In the genomic region with DNA sequence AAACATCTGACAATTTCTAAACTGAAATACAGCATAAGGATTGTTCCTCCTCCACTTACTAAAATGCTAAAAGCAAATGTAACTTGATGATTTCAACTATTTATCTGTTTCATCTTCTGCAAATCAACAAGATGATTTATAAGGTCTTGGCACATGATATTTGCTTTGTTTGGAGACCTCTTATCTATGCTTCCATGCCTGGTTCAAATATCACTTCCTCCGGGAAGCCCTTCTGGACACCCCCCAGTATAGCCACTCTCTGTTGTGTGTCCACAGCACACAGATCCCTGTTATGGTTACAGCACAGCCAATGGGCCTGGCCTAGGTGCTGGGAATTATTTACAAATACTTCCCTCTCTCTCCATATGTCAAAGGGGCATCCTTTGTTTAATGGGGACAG, we compare ENCODE assay signal across 26 cellular contexts.
"Had no signal": no experiment of that assay in that cellular context is flagged by ENCODE, and none has a peak within 500 bp of the region (broad histone marks: within the 10 kb centered on the region; RNA-seq: fewer than 3 reads in every experiment).

No MANE protein-coding gene starts in this region.

- H3K9me3 ChIP-seq: esophagus squamous epithelium, ovary, prostate gland, suprapubic skin, tibial artery, upper lobe of right lung had no signal

- H3K4me3 ChIP-seq: esophagus squamous epithelium, lung, ovary, prostate gland, suprapubic skin, tibial artery, upper lobe of right lung had no signal

- H3K27ac ChIP-seq: brain microvascular endothelial cell, epithelial cell of prostate, esophagus squamous epithelium, ovary, prostate gland, suprapubic skin, tibial artery, upper lobe of right lung, WERI-Rb-1 had no signal

- H3K36me3 ChIP-seq: brain microvascular endothelial cell, ovary, prostate gland had no signal

- H3K27me3 ChIP-seq: brain microvascular endothelial cell, esophagus squamous epithelium, ovary, suprapubic skin, tibial artery, upper lobe of right lung had no signal

- DNase-seq: activated CD4-positive, alpha-beta memory T cell treated with anti-CD3 and anti-CD28 coated beads for 36 hours; activated CD4-positive, alpha-beta T cell treated with anti-CD3 and anti-CD28 coated beads, Interleukin-2, amount 10 ng/mL, durations not matched to agents 24 days and 14 days; activated CD8-positive, alpha-beta memory T cell treated with anti-CD3 and anti-CD28 coated beads, Interleukin-2, amount 50 U/mL, for 4 hours; activated effector memory CD4-positive, alpha-beta T cell treated with anti-CD3 and anti-CD28 coated beads, Interleukin-2, amount 50 U/mL, for 16 hours; activated naive CD4-positive, alpha-beta T cell treated with anti-CD3 and anti-CD28 coated beads, Interleukin-2, amount 10 ng/mL, durations not matched to agents 7 days and 5 days; activated T-cell treated with anti-CD3 and anti-CD28 coated beads, Interleukin-2, amount 50 U/mL, for 1 hour; amniotic stem cell; brain microvascular endothelial cell; esophagus squamous epithelium; foreskin melanocyte; kidney glomerular epithelial cell; naive B cell; ovary; stimulated activated CD4-positive, alpha-beta T cell treated with anti-CD3 and anti-CD28 coated beads, Interleukin-15, amount 100 ng/mL, for 24 hours; stimulated activated CD4-positive, alpha-beta T cell treated with anti-CD3 and anti-CD28 coated beads, Interleukin-2, amount 100 ng/mL, for 24 hours; stimulated activated naive B cell treated with anti-CD40 and anti-IgM and Interleukin-4, amounts not matched to agents 10 μg/mL and 1 μg/mL and 100 μg/mL, for 72 hours; T-helper 9 cell; tibial artery; upper lobe of right lung; WERI-Rb-1 had no signal

- H3K4me1 ChIP-seq: esophagus squamous epithelium, prostate gland, suprapubic skin, tibial artery, upper lobe of right lung had no signal

- ATAC-seq: activated CD4-positive, CD25-positive, alpha-beta regulatory T cell treated with anti-CD3 and anti-CD28 coated beads, Interleukin-2, amount 50 U/mL, for 24 hours; left lobe of liver; stimulated activated naive B cell treated with anti-CD40 and anti-IgM and Interleukin-4, amounts not matched to agents 10 μg/mL and 1 μg/mL and 100 μg/mL, for 72 hours; upper lobe of right lung had no signal
